In the genomic region with DNA sequence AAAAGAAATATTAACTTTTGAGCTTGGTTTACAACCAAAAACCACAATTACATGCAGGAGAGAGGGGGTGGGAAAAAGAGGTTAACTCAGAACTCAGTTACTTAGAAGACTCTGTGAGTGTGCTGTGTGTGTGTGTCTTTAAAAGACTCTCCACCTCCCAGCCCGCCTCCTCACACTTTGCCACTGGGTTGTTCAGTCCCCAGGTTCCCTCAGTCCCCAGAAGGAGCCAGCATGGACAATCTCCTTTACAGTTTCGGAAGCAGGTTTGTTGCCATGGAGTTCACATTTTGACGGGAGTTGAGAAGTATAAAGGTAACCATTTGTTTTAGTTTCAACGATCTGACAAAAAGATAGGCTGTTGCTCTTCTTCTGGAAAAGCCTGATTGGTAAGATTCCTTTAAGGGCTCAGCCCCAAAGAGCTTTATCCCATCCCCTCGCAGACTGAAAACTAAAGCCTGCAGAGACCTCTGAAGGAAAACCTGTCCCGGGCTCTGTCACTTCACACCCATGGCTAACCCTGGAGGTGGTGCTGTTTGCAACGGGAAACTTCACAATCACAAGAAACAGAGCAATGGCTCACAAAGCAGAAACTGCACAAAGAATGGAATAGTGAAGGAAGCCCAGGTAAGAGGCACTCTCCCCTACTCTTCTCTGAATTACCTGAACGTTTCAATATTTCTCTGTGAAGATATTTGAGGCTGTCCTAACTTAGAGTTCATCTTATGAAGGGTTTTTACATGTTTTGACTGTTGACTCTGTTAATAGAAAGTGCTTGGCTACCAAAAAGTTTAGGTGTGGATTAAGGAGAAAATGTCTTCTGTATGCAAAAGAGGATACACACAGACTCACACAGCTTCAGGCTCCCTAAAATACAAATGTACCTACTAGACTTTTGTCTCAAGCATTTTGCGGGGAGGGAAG, we compare ENCODE assay signal across 8 cellular contexts. TPM values are rescaled to one million over a fixed set of nuclear protein-coding genes. Genes with fewer than 3 reads are reported as not detected.
DNase-seq lines count a peak whose midpoint lies in the region; ATAC-seq and TF ChIP-seq lines count a peak whose summit lies in the region.

Gene SPTLC3, plus strand, starts transcription at position 212 of the 921 bp plus-strand sequence. Its CDS starts 296 bp downstream, at position 508.

- no peaks in the 10 kb centered on the region for H3K27me3 ChIP-seq in ovary

- H3K4me1 ChIP-seq in ovary (ENCODE audit: insufficient read depth) = peaks cover 7% of the 10 kb centered on the region

- 0 to 2% (median 1%) methylated on average over 9 of the region's 9 CpGs for WGBS in ovary, 3 donors

- TF ChIP-seq POLR2A in ovary (IDR thresholded peaks at IDR 0.05) = peak; percentile 22

- no peak for TF ChIP-seq CTCF in foreskin fibroblast (IDR thresholded peaks at IDR 0.05; ENCODE audit: low read depth, low read length)
- no peak for TF ChIP-seq CTCF in ovary (IDR thresholded peaks at IDR 0.05)

- peak; percentile 1 for DNase-seq in activated gamma-delta T cell treated with anti-CD3 and anti-CD28 coated beads, Interleukin-2, amount 50 U/mL, for 16 hours (ENCODE audit: low read depth)
- no peak for DNase-seq in activated gamma-delta T cell (lab: John Stamatoyannopoulos, UW)
- peak; percentile 45 for DNase-seq in SK-MEL-5 (ENCODE audit: low read depth, low spot score)
- peak; percentile 23 to 63 for DNase-seq in foreskin fibroblast
- peak; percentile 18 to 52 (median 37) for DNase-seq in ovary
- no peak for DNase-seq in activated CD8-positive, alpha-beta memory T cell treated with anti-CD3 and anti-CD28 coated beads, Interleukin-2, amount 50 U/mL, for 4 hours
- no peak for DNase-seq in COR-L47 (lab: John Stamatoyannopoulos, UW)

- TF ChIP-seq EP300 in ovary (IDR thresholded peaks at IDR 0.05) = no peak

- H3K36me3 ChIP-seq in ovary = no peaks in the 10 kb centered on the region

- H3K4me3 ChIP-seq in foreskin fibroblast (ENCODE audit: low read depth in 1 of 2, low read length in 2 of 2) (peak within 1 kb of the TSS; percentile 45 to 81), ovary (peak within 1 kb of the TSS; percentile 41)

- ATAC-seq in HG02970 (IDR thresholded peaks at IDR 0.05; ENCODE audit: low FRiP score, unreplicated experiment) = peak; percentile 32

- no peaks in the 10 kb centered on the region for H3K9me3 ChIP-seq in ovary

- in situ Hi-C loops in SK-MEL-5 (cut with HindIII; ENCODE audit: low pct_unique_long_range_greater_than_20kb, low sequenced_read_pairs) = no loop called here

- H3K27ac ChIP-seq in ovary = peak within 1 kb of the TSS; percentile 7 to 61

- intact Hi-C loops in ovary (cut with DNase I) = no loop called here

RNA-seq across cellular contexts. Expression of gene SPTLC3, which starts in this region (rescaled TPM):
- total RNA-seq in SK-MEL-5 (2014; rRNA removed; shearing (Covaris generic)) = 1.7 and 2.0 TPM in 2 replicates
- 0.18 and 0.47 TPM in 2 replicates for polyA plus RNA-seq in SK-MEL-5 (2015; cell fraction: cytosol; rRNA removed)
- polyA plus RNA-seq in SK-MEL-5 (2015; cell fraction: nucleus; rRNA removed) = 0.05 and 1.0 TPM in 2 replicates
- total RNA-seq in ovary = 10 to 100 TPM in 1 of 7 donors, 1 to 10 TPM in 6; 7.6 to 10.5 (median 8.8) TPM
- 1 to 10 TPM; 2.1 to 9.7 TPM for polyA plus RNA-seq in ovary

Comparison
In these comparisons a context has a peak if more than half of its experiments do, and no peak if none do; other contexts are left out.
1. DNase-seq: peak in activated gamma-delta T cell treated with anti-CD3 and anti-CD28 coated beads, Interleukin-2, amount 50 U/mL, for 16 hours (single experiment), SK-MEL-5 (single experiment), foreskin fibroblast (2 of 2) and ovary (5 of 5); none in activated gamma-delta T cell (single experiment), activated CD8-positive, alpha-beta memory T cell treated with anti-CD3 and anti-CD28 coated beads, Interleukin-2, amount 50 U/mL, for 4 hours (single experiment) and COR-L47 (single experiment).